Comparison of ENCODE assay signal across 7 cellular contexts in genomic region chr11:123090168-123090567, GRCh38. TPM values are rescaled to one million over a fixed set of nuclear protein-coding genes. Genes with fewer than 3 reads are reported as not detected.
DNase-seq lines count a peak whose midpoint lies in the region; ATAC-seq, FAIRE-seq and TF ChIP-seq lines count a peak whose summit lies in the region.
"Not testable (repeated sequence)": the region's sequence is repeated elsewhere in the genome, so short reads cannot be mapped to it uniquely, and the experiment has no call there.

No MANE protein-coding gene starts in this region.

- H3K4me1 ChIP-seq in A549; K562 (replicated peaks in 1 of 2; ENCODE audit: control insufficient read depth in 2 of 2, insufficient read depth in 2 of 2, low read length in 2 of 2); lower lobe of right lung: not testable (repeated sequence)
- H3K4me1 ChIP-seq in CD8-positive, alpha-beta T cell (ENCODE audit: insufficient read depth, low read length): peaks cover 23% of the 10 kb centered on the region
- peaks cover 0 to 22% (median 8%) of the 10 kb centered on the region in 6 donors for H3K4me1 ChIP-seq in spleen

- not testable (repeated sequence) for H3K9me3 ChIP-seq in A549; CD8-positive, alpha-beta T cell (ENCODE audit: low read length); T-helper 17 cell (ENCODE audit: control insufficient read depth, low read length, poor library complexity, severe bottlenecking); K562 (replicated peaks; ENCODE audit: control insufficient read depth, insufficient read depth, low read depth, low read length); lower lobe of right lung; spleen

- not testable (repeated sequence) for TF ChIP-seq EP300 in A549 (IDR thresholded peaks at IDR 0.05); K562 (IDR thresholded peaks at IDR 0.05; ENCODE audit: low read length)

- intact Hi-C loops in CD8-positive, alpha-beta T cell (cut with DNase I, micrococcal nuclease); K562 (cut with micrococcal nuclease); lower lobe of right lung (cut with DNase I); natural killer cell (cut with micrococcal nuclease); spleen (cut with DNase I; ENCODE audit: low total_unique reads): not testable (repeated sequence)

- H3K4me3 Mint-ChIP-seq in CD8-positive, alpha-beta T cell; T-helper 17 cell; natural killer cell: not testable (repeated sequence)

- H3K27ac Mint-ChIP-seq in CD8-positive, alpha-beta T cell: peak overlapping the region; percentile 45
- H3K27ac Mint-ChIP-seq in T-helper 17 cell (peak overlapping the region; percentile 76), natural killer cell (peak overlapping the region; percentile 65 to 73)

- H3K9ac ChIP-seq in K562 (ENCODE audit: insufficient read depth in 1 of 2, low read depth in 2 of 2, low read length in 2 of 2): not testable (repeated sequence)

- POLR2A ChIA-PET in A549 (lab: Yijun Ruan, JAX): not testable (repeated sequence)
- POLR2A ChIA-PET in CD8-positive, alpha-beta T cell (lab: Charles Lee): interaction anchor here (0.7 to 6.8 kb wide), 2 partner anchors 29 to 150 kb away, joined by 3 to 65 read pairs; partner anchors contain the start of gene HSPA8
- POLR2A ChIA-PET in K562 (lab: Yijun Ruan, JAX): interaction anchor here (1.0 to 1.1 kb wide), 2 partner anchors 28 to 171 kb away, joined by 3 to 4 read pairs; no protein-coding TSS in a partner anchor

- in situ Hi-C loops in K562 (cut with MboI): not testable (repeated sequence)

- CTCF ChIA-PET in A549 (lab: Yijun Ruan, JAX): interaction anchor here (0.7 to 1.4 kb wide), 3 partner anchors 10 to 68 kb away, joined by 3 to 4 read pairs (median 4); no protein-coding TSS in a partner anchor
- CTCF ChIA-PET in CD8-positive, alpha-beta T cell (lab: Charles Lee): interaction anchor here (3.6 kb wide), 1 partner anchor 13 kb away, joined by 15 read pairs; no protein-coding TSS in a partner anchor
- CTCF ChIA-PET in K562 (lab: Yijun Ruan, JAX; ENCODE audit: low intra/inter-chr PET ratio): not testable (repeated sequence)

- not testable (repeated sequence) for FAIRE-seq in A549 (lab: Jason Lieb, UNC); K562 (lab: Jason Lieb, UNC)

- H3K4me2 ChIP-seq in A549; K562 (ENCODE audit: insufficient read depth, low read length): not testable (repeated sequence)

- TF ChIP-seq RAD21 in A549 (conservative IDR thresholded peaks at IDR 0.05 in 1 of 2, IDR thresholded peaks at IDR 0.05 in 1 of 2); K562 (CRISPR knock-in tag; conservative IDR thresholded peaks at IDR 0.05 in 1 of 2, IDR thresholded peaks at IDR 0.05 in 1 of 2): not testable (repeated sequence)

- DNase-seq in A549 (ENCODE audit: low read depth in 1 of 2, low spot score in 1 of 2); CD8-positive, alpha-beta T cell; T-helper 17 cell; K562 (ENCODE audit: extremely low read depth in 1 of 4, low spot score in 3 of 4); lower lobe of right lung; natural killer cell: not testable (repeated sequence)
- peak; percentile 13 for DNase-seq in spleen

- H3K27me3 Mint-ChIP-seq in CD8-positive, alpha-beta T cell (ENCODE audit: low read depth); T-helper 17 cell; natural killer cell (ENCODE audit: low read depth in 2 of 2): not testable (repeated sequence)

- not testable (repeated sequence) for H3K27ac ChIP-seq in A549; CD8-positive, alpha-beta T cell (ENCODE audit: low read depth, low read length); K562 (ENCODE audit: extremely low read depth, low read depth, low read length); lower lobe of right lung; spleen

- H4K20me1 ChIP-seq in K562 (replicated peaks; ENCODE audit: control insufficient read depth, insufficient read depth, low read length): not testable (repeated sequence)

- ATAC-seq in A549; CD8-positive, alpha-beta T cell; T-helper 17 cell; K562; natural killer cell: not testable (repeated sequence)
- peak; percentile 19 to 67 for ATAC-seq in lower lobe of right lung

- H3K4me1 Mint-ChIP-seq in CD8-positive, alpha-beta T cell (ENCODE audit: low read depth): peaks cover 34% of the 10 kb centered on the region
- H3K4me1 Mint-ChIP-seq in T-helper 17 cell: peaks cover 31% of the 10 kb centered on the region
- peaks cover 14 to 16% of the 10 kb centered on the region in 2 donors for H3K4me1 Mint-ChIP-seq in natural killer cell

- not testable (repeated sequence) for H3K36me3 Mint-ChIP-seq in CD8-positive, alpha-beta T cell; T-helper 17 cell (ENCODE audit: low read depth); natural killer cell

- 93% methylated on average over 8 of the region's 8 CpGs for WGBS in A549 (ENCODE audit: missing lambda C conversion rate)
- 31% methylated on average over 5 of the region's 8 CpGs for WGBS in K562 (ENCODE audit: insufficient coverage, low coverage, missing lambda C conversion rate)
- 91 to 96% (median 93%) methylated on average over 8 of the region's 8 CpGs for WGBS in spleen, 5 donors

- not testable (repeated sequence) for H3K79me2 ChIP-seq in K562 (ENCODE audit: control insufficient read depth, insufficient read depth, low read length)

- not testable (repeated sequence) for H2AFZ ChIP-seq in K562 (ENCODE audit: low read depth, low read length)

- H3K36me3 ChIP-seq in CD8-positive, alpha-beta T cell (ENCODE audit: insufficient read depth, low read length); K562 (ENCODE audit: control insufficient read depth, insufficient read depth, low read length); lower lobe of right lung; spleen: not testable (repeated sequence)

- not testable (repeated sequence) for H3K27me3 ChIP-seq in CD8-positive, alpha-beta T cell (ENCODE audit: insufficient read depth, low read length); K562 (ENCODE audit: control insufficient read depth in 2 of 2, insufficient read depth in 2 of 2, low read length in 2 of 2); lower lobe of right lung (ENCODE audit: low read depth); spleen (replicated peaks in 1 of 7)

- TF ChIP-seq POLR2A in A549 (IDR thresholded peaks at IDR 0.05; ENCODE audit: low read length); K562 (conservative IDR thresholded peaks at IDR 0.05); spleen (IDR thresholded peaks at IDR 0.05): not testable (repeated sequence)

- not testable (repeated sequence) for H3K9me1 ChIP-seq in K562 (ENCODE audit: control insufficient read depth, insufficient read depth, low read length)

- H3K4me3 ChIP-seq in A549; CD8-positive, alpha-beta T cell (ENCODE audit: low read depth, low read length); K562; lower lobe of right lung; spleen: not testable (repeated sequence)

- not testable (repeated sequence) for BruUV-seq in K562 (replicated peaks; lab: Mats Ljungman, UMichigan)

- H3K9me3 Mint-ChIP-seq in CD8-positive, alpha-beta T cell; natural killer cell: not testable (repeated sequence)

- TF ChIP-seq CTCF in A549 (IDR thresholded peaks at IDR 0.05); CD8-positive, alpha-beta T cell (IDR thresholded peaks at IDR 0.05); K562 (IDR thresholded peaks at IDR 0.05 in 2 of 3, conservative IDR thresholded peaks at IDR 0.05 in 1 of 3; ENCODE audit: insufficient read depth in 2 of 3, low read depth in 1 of 3, low read length in 3 of 3); lower lobe of right lung (IDR thresholded peaks at IDR 0.05); natural killer cell (IDR thresholded peaks at IDR 0.05); spleen (IDR thresholded peaks at IDR 0.05 in 8 of 11, conservative IDR thresholded peaks at IDR 0.05 in 3 of 11): not testable (repeated sequence)

RNA-seq across cellular contexts. Expression of gene HSPA8, which starts 28.2 kb away (rescaled TPM):
- polyA plus RNA-seq in A549 (2011; rRNA removed) (1,869 and 3,170 TPM in 2 replicates), A549 (2017; fragmentation: RNase III; extraction: RNeasy Plus Mini Kit Qiagen cat#74134 plus additional on column Dnase treatment) (1,648 to 2,282 TPM (median 2,091 TPM) in 3 replicates), K562 (2011; rRNA removed) (2,026 and 3,646 TPM in 2 replicates), K562 (2014; fragmentation: Illumina TruSeq; extraction: Trizol) (2,832 and 3,374 TPM in 2 replicates), K562 (2014; fragmentation: Nextera tagmentation; extraction: Ambion mirVana) (1,000 to 10,000 TPM; 1,250 to 2,773 TPM), K562 (2014; rRNA removed) (1,654 and 2,779 TPM in 2 replicates), spleen (100 to 1,000 TPM; 110 to 369 (median 156) TPM)
- 2,142 and 2,722 TPM in 2 replicates for polyA plus RNA-seq in A549 (2012; cell fraction: cytosol; rRNA removed)
- 1,338 and 1,457 TPM in 2 replicates for polyA plus RNA-seq in A549 (2012; cell fraction: nucleus; rRNA removed)
- polyA minus RNA-seq in A549 (2011; rRNA and poly(A)+ RNA removed): 1,549 and 2,541 TPM in 2 replicates
- 100 to 1,000 TPM; 748 to 798 TPM for total RNA-seq in CD8-positive, alpha-beta T cell
- total RNA-seq in T-helper 17 cell (1,000 to 10,000 TPM; 1,034 to 1,253 TPM), K562 (2014; rRNA removed) (1,997 and 2,012 TPM in 2 replicates), K562 (2014; rRNA removed; fragmentation: Illumina TruSeq; extraction: Trizol) (3,028 and 3,355 TPM in 2 replicates), K562 (2015; rRNA removed; fragmentation: Illumina TruSeq; extraction: Trizol) (3,824 and 3,966 TPM in 2 replicates), K562 (2021) (1,725 and 2,194 TPM in 2 replicates), lower lobe of right lung (1,001 TPM), natural killer cell (100 to 1,000 TPM; 577 to 684 (median 633) TPM), spleen (1,000 to 10,000 TPM in 1 of 7 donors, 100 to 1,000 TPM in 6; 550 to 1,026 (median 678) TPM)
- 922 and 1,034 TPM in 2 replicates for total RNA-seq in K562 (2011; cell fraction: chromatin; rRNA removed; ENCODE audit: low replicate concordance)
- 638 and 697 TPM in 2 replicates for total RNA-seq in K562 (2011; cell fraction: nucleolus; rRNA removed)
- 726 and 788 TPM in 2 replicates for total RNA-seq in K562 (2011; cell fraction: nucleoplasm; rRNA removed)
- 1,629 and 2,064 TPM in 2 replicates for polyA plus RNA-seq in K562 (2011; cell fraction: cytosol; rRNA removed)
- polyA plus RNA-seq in K562 (2011; cell fraction: nucleus; rRNA removed): 1,239 and 1,514 TPM in 2 replicates
- polyA plus RNA-seq in K562 (2012): 1,190 and 3,517 TPM in 2 replicates
- 4,618 and 6,754 TPM in 2 replicates for polyA minus RNA-seq in K562 (2011; rRNA and poly(A)+ RNA removed)
- 801 and 1,496 TPM in 2 replicates for polyA minus RNA-seq in K562 (2011; cell fraction: cytosol; rRNA and poly(A)+ RNA removed)
- polyA minus RNA-seq in K562 (2011; cell fraction: nucleus; rRNA and poly(A)+ RNA removed): 597 and 894 TPM in 2 replicates
